9 cellular contexts compared by ENCODE assay signal in genomic region chr11:45178890-45179663, GRCh38. TPM values are rescaled to one million over a fixed set of nuclear protein-coding genes. Genes with fewer than 3 reads are reported as not detected.
DNase-seq lines count a peak whose midpoint lies in the region; ATAC-seq, FAIRE-seq and TF ChIP-seq lines count a peak whose summit lies in the region.
"Had no signal": no experiment of that assay in that cellular context is flagged by ENCODE, and none has a peak within 500 bp of the region (broad histone marks: within the 10 kb centered on the region; RNA-seq: fewer than 3 reads in every experiment).

No MANE protein-coding gene starts in this region.

- peak; percentile 54 for DNase-seq in Caki2 (ENCODE audit: low read depth)
- peak; percentile 20 for DNase-seq in RKO (ENCODE audit: low spot score)
- peak; percentile 15 to 84 for DNase-seq in fibroblast of lung (ENCODE audit: low read depth in 2 of 2)
- DNase-seq in pancreas, result no peak
- no peak for DNase-seq in SKM-1 (lab: John Stamatoyannopoulos, UW; ENCODE audit: unreplicated experiment)
- no peak for DNase-seq in SJCRH30
- DNase-seq in stimulated activated naive CD4-positive, alpha-beta T cell (lab: John Stamatoyannopoulos, UW), result no peak

- H3K4me3 ChIP-seq in fibroblast of lung (replicated peaks in 1 of 4; ENCODE audit: control extremely low read depth in 1 of 4, insufficient read depth in 1 of 4, low read depth in 3 of 4, low read length in 4 of 4) (no peak overlapping the region), pancreas (no peak overlapping the region), SJCRH30 (no peak overlapping the region)

- TF ChIP-seq CTCF in fibroblast of lung (conservative IDR thresholded peaks at IDR 0.05 in 1 of 2, IDR thresholded peaks at IDR 0.05 in 1 of 2; ENCODE audit: low read depth in 1 of 2, low read length in 2 of 2) (no peak), pancreas (IDR thresholded peaks at IDR 0.05) (no peak)

- no peaks in the 10 kb centered on the region for H3K79me2 ChIP-seq in fibroblast of lung (ENCODE audit: control insufficient read depth, insufficient read depth, low read length)

- H3K9me3 ChIP-seq in fibroblast of lung (ENCODE audit: control insufficient read depth, insufficient read depth, low read depth, low read length) (no peaks in the 10 kb centered on the region), pancreas (no peaks in the 10 kb centered on the region), SJCRH30 (replicated peaks) (no peaks in the 10 kb centered on the region)

- intact Hi-C loops in pancreas (cut with DNase I), result no loop called here

- H3K27me3 ChIP-seq in fibroblast of lung (ENCODE audit: control insufficient read depth, insufficient read depth, low read length) (peaks cover 2% of the 10 kb centered on the region), pancreas (no peaks in the 10 kb centered on the region), SJCRH30 (no peaks in the 10 kb centered on the region)
- H3K27me3 ChIP-seq: cardiac muscle cell had no signal

- no peaks in the 10 kb centered on the region for H4K20me1 ChIP-seq in fibroblast of lung (ENCODE audit: control insufficient read depth, extremely low read depth, insufficient read depth, low read length)

- no peak for ATAC-seq in pancreas
- ATAC-seq in HG03097 (IDR thresholded peaks at IDR 0.05; ENCODE audit: low FRiP score, unreplicated experiment), result no peak

- H3K9ac ChIP-seq in fibroblast of lung (ENCODE audit: insufficient read depth, low read length), result no peak overlapping the region

- no peak overlapping the region for H2AFZ ChIP-seq in fibroblast of lung (ENCODE audit: low read length)

- 70 to 74% methylated on average over 8 of the region's 8 CpGs for WGBS in pancreas, 2 donors

- in situ Hi-C loops in Caki2 (cut with HindIII; ENCODE audit: low pct_unique_long_range_greater_than_20kb, low sequenced_read_pairs), result no loop called here

- H3K4me1 ChIP-seq in fibroblast of lung (ENCODE audit: control insufficient read depth, extremely low read depth, insufficient read depth, low read length), result peaks cover 4% of the 10 kb centered on the region
- peaks cover 0 to 8% (median 5%) of the 10 kb centered on the region in 3 donors for H3K4me1 ChIP-seq in pancreas
- peaks cover 12% of the 10 kb centered on the region; the same call in 1 of the 2 replicates for H3K4me1 ChIP-seq in SJCRH30

- H3K4me2 ChIP-seq in fibroblast of lung (ENCODE audit: extremely low read depth, insufficient read depth, low read length), result no peak overlapping the region

- no peak for FAIRE-seq in pancreas (lab: Jason Lieb, UNC)

- H3K36me3 ChIP-seq in fibroblast of lung (ENCODE audit: control insufficient read depth, insufficient read depth, low read length) (no peaks in the 10 kb centered on the region), pancreas (no peaks in the 10 kb centered on the region), SJCRH30 (peaks cover 9% of the 10 kb centered on the region; the same call in 1 of the 2 replicates)

- H3K27ac ChIP-seq in fibroblast of lung (ENCODE audit: insufficient read depth, low read length), result no peak overlapping the region
- peak overlapping the region in 3 of 4 donors; percentile 79 to 85 (median 82) for H3K27ac ChIP-seq in pancreas
- no peak overlapping the region for H3K27ac ChIP-seq in SJCRH30
- H3K27ac ChIP-seq: cardiac muscle cell had no signal

RNA-seq across cellular contexts. Expression of gene PRDM11, which starts 32.6 kb away (rescaled TPM):
- 5.2 and 6.0 TPM in 2 replicates for total RNA-seq in Caki2 (2014; rRNA removed; shearing (Covaris generic); ENCODE audit: low replicate concordance)
- total RNA-seq in fibroblast of lung, result 3.9 and 4.0 TPM in 2 replicates
- polyA plus RNA-seq in fibroblast of lung, result 1.2 and 3.1 TPM in 2 replicates
- polyA plus RNA-seq in fibroblast of lung (2012), result 1.5 and 3.6 TPM in 2 replicates
- 2.8 and 7.4 TPM in 2 replicates for polyA minus RNA-seq in fibroblast of lung (ENCODE audit: low replicate concordance)
- total RNA-seq in pancreas, result 1 to 10 TPM; 5.5 to 8.5 (median 6.7) TPM
- polyA plus RNA-seq in pancreas, result 1 to 10 TPM; 3.0 to 4.4 TPM
- 13.1 and 14.7 TPM in 2 replicates for total RNA-seq in SJCRH30 (2014; rRNA removed; shearing (Covaris generic))

Comparison
In these comparisons a context has a peak if more than half of its experiments do, and no peak if none do; other contexts are left out.
1. DNase-seq: peak in Caki2 (single experiment), RKO (single experiment) and fibroblast of lung (2 of 2); none in pancreas (0 of 6), SKM-1 (single experiment), SJCRH30 (0 of 2) and stimulated activated naive CD4-positive, alpha-beta T cell (0 of 6).
2. H3K27ac ChIP-seq: peak in pancreas (3 of 4); none in fibroblast of lung (single experiment) and SJCRH30 (single experiment).